In genomic region chr20:25213566-25214415, GRCh38 we compare ENCODE assay signal across 32 cellular contexts.
"Had no signal": no experiment of that assay in that cellular context is flagged by ENCODE, and none has a peak within 500 bp of the region (broad histone marks: within the 10 kb centered on the region; RNA-seq: fewer than 3 reads in every experiment).

No MANE protein-coding gene starts in this region.

- H3K27ac Mint-ChIP-seq: activated CD4-positive, alpha-beta memory T cell treated with anti-CD3 and anti-CD28 coated beads for 36 hours; activated CD4-positive, alpha-beta T cell treated with anti-CD3 and anti-CD28 coated beads, Interleukin-2, amount 10 ng/mL, durations not matched to agents 24 days and 14 days; activated naive CD4-positive, alpha-beta T cell treated with anti-CD3 and anti-CD28 coated beads, Interleukin-2, amount 50 U/mL, for 24 hours; activated naive CD8-positive, alpha-beta T cell treated with anti-CD3 and anti-CD28 coated beads, Interleukin-2, amount 50 U/mL, for 24 hours; activated T-helper 1 cell treated with anti-CD3 and anti-CD28 coated beads, Interleukin-12 subunit alpha, Interleukin-12 subunit beta, Interleukin-2, Interleukin-4 antibody, amounts not matched to agents 30 ng/mL and 10 ng/mL and 1 ng/mL, durations not matched to agents 14 hours and 24 hours and 36 hours; mesothelial cell of epicardium; naive B cell; nephron progenitor cell; stimulated activated memory B cell treated with anti-CD40 and anti-IgM and Interleukin-4, amounts not matched to agents 10 μg/mL and 1 μg/mL and 100 μg/mL, for 72 hours; stimulated activated naive CD8-positive, alpha-beta T cell treated with anti-CD3 and anti-CD28 coated beads, Interleukin-15, amount 100 ng/mL, for 72 hours; T-cell had no signal

- H3K27ac ChIP-seq: breast epithelium, colonic mucosa, epithelial cell of prostate, gastrocnemius medialis, ovary, prostate gland, skin epidermis, thyroid gland, upper lobe of right lung, VCaP had no signal

- H3K27me3 ChIP-seq: breast epithelium, colonic mucosa, gastrocnemius medialis, ovary, thyroid gland, upper lobe of right lung had no signal

- H3K4me3 Mint-ChIP-seq: activated CD4-positive, alpha-beta memory T cell treated with anti-CD3 and anti-CD28 coated beads for 36 hours; activated CD4-positive, alpha-beta T cell treated with anti-CD3 and anti-CD28 coated beads, Interleukin-2, amount 10 ng/mL, durations not matched to agents 24 days and 14 days; activated naive CD4-positive, alpha-beta T cell treated with anti-CD3 and anti-CD28 coated beads, Interleukin-2, amount 50 U/mL, for 24 hours; activated naive CD8-positive, alpha-beta T cell treated with anti-CD3 and anti-CD28 coated beads, Interleukin-2, amount 50 U/mL, for 24 hours; activated T-helper 1 cell treated with anti-CD3 and anti-CD28 coated beads, Interleukin-12 subunit alpha, Interleukin-12 subunit beta, Interleukin-2, Interleukin-4 antibody, amounts not matched to agents 30 ng/mL and 10 ng/mL and 1 ng/mL, durations not matched to agents 14 hours and 24 hours and 36 hours; mesothelial cell of epicardium; naive B cell; nephron progenitor cell; stimulated activated memory B cell treated with anti-CD40 and anti-IgM and Interleukin-4, amounts not matched to agents 10 μg/mL and 1 μg/mL and 100 μg/mL, for 72 hours; stimulated activated naive CD8-positive, alpha-beta T cell treated with anti-CD3 and anti-CD28 coated beads, Interleukin-15, amount 100 ng/mL, for 72 hours; T-cell had no signal

- H3K4me3 ChIP-seq: breast epithelium, colonic mucosa, gastrocnemius medialis, ovary, prostate gland, skin epidermis, thyroid gland, upper lobe of right lung had no signal

- ATAC-seq: activated naive CD8-positive, alpha-beta T cell treated with anti-CD3 and anti-CD28 coated beads, Interleukin-2, amount 50 U/mL, for 24 hours; gastrocnemius medialis; left cardiac atrium; sciatic nerve; stimulated activated memory B cell treated with anti-CD40 and anti-IgM and Interleukin-4, amounts not matched to agents 10 μg/mL and 1 μg/mL and 100 μg/mL, for 72 hours; stimulated activated naive CD8-positive, alpha-beta T cell treated with anti-CD3 and anti-CD28 coated beads, Interleukin-15, amount 100 ng/mL, for 72 hours; T-cell; upper lobe of right lung had no signal

- DNase-seq: activated CD4-positive, alpha-beta memory T cell treated with anti-CD3 and anti-CD28 coated beads for 36 hours; activated CD4-positive, alpha-beta T cell treated with anti-CD3 and anti-CD28 coated beads, Interleukin-2, amount 10 ng/mL, durations not matched to agents 24 days and 14 days; activated CD4-positive, CD25-positive, alpha-beta regulatory T cell treated with anti-CD3 and anti-CD28 coated beads, Interleukin-2, amount 50 U/mL, for 72 hours; activated CD8-positive, alpha-beta memory T cell treated with anti-CD3 and anti-CD28 coated beads, Interleukin-2, amount 50 U/mL, for 4 hours; activated naive CD8-positive, alpha-beta T cell treated with anti-CD3 and anti-CD28 coated beads, Interleukin-2, amount 50 U/mL, for 24 hours; activated T-cell treated with anti-CD3 and anti-CD28 coated beads, Interleukin-2, amount 50 U/mL, for 1 hour; amygdala; colonic mucosa; effector CD8-positive, alpha-beta T cell; gastrocnemius medialis; glutamatergic neuron; left cardiac atrium; mammary epithelial cell; naive B cell; nephron progenitor cell; ovary; retina; stimulated activated CD4-positive, alpha-beta T cell treated with anti-CD3 and anti-CD28 coated beads, Interleukin-4, amount 100 ng/mL, for 24 hours; stimulated activated naive CD8-positive, alpha-beta T cell treated with anti-CD3 and anti-CD28 coated beads, Interleukin-15, amount 100 ng/mL, for 72 hours; T-cell; thyroid gland; upper lobe of right lung had no signal

- H3K36me3 ChIP-seq: ovary had no signal

- H3K9me3 ChIP-seq: breast epithelium, colonic mucosa, gastrocnemius medialis, ovary, prostate gland, thyroid gland, upper lobe of right lung had no signal

- H3K4me1 Mint-ChIP-seq: activated naive CD4-positive, alpha-beta T cell treated with anti-CD3 and anti-CD28 coated beads, Interleukin-2, amount 50 U/mL, for 24 hours; mesothelial cell of epicardium; naive B cell; nephron progenitor cell; stimulated activated memory B cell treated with anti-CD40 and anti-IgM and Interleukin-4, amounts not matched to agents 10 μg/mL and 1 μg/mL and 100 μg/mL, for 72 hours; stimulated activated naive CD8-positive, alpha-beta T cell treated with anti-CD3 and anti-CD28 coated beads, Interleukin-15, amount 100 ng/mL, for 72 hours; T-cell had no signal

- H3K4me1 ChIP-seq: breast epithelium, colonic mucosa, gastrocnemius medialis, prostate gland, thyroid gland, upper lobe of right lung had no signal

- H3K27me3 Mint-ChIP-seq: activated CD4-positive, alpha-beta memory T cell treated with anti-CD3 and anti-CD28 coated beads for 36 hours; activated CD4-positive, alpha-beta T cell treated with anti-CD3 and anti-CD28 coated beads, Interleukin-2, amount 10 ng/mL, durations not matched to agents 24 days and 14 days; activated naive CD4-positive, alpha-beta T cell treated with anti-CD3 and anti-CD28 coated beads, Interleukin-2, amount 50 U/mL, for 24 hours; activated naive CD8-positive, alpha-beta T cell treated with anti-CD3 and anti-CD28 coated beads, Interleukin-2, amount 50 U/mL, for 24 hours; naive B cell; stimulated activated memory B cell treated with anti-CD40 and anti-IgM and Interleukin-4, amounts not matched to agents 10 μg/mL and 1 μg/mL and 100 μg/mL, for 72 hours; stimulated activated naive CD8-positive, alpha-beta T cell treated with anti-CD3 and anti-CD28 coated beads, Interleukin-15, amount 100 ng/mL, for 72 hours; T-cell had no signal
